ENCODE assay signal across 20 cellular contexts in the genomic region with DNA sequence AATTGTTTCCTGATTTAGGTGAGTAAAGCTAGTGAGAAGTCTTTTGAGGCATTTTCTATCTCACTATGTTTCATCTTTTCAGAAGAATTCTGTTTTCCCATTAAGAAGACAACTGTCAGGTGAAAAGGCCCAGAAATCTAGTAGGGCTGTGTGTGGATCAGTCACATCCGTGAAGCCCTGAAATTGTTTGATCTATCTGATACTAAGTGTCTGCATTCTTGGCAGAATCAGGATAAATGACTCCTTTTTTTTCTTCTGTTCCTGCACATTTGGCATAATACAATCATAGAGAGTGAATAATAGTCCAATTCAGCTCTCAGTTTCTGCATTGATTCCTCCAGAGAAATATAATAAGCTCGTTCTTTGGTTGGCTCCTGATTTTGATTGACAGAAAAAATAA.
"Had no signal": no experiment of that assay in that cellular context is flagged by ENCODE, and none has a peak within 500 bp of the region (broad histone marks: within the 10 kb centered on the region; RNA-seq: fewer than 3 reads in every experiment).

No MANE protein-coding gene starts in this region.

- H3K9me3 ChIP-seq: colonic mucosa, heart left ventricle, ovary, sigmoid colon, spleen, stomach, thyroid gland, uterus had no signal

- H3K36me3 ChIP-seq: cardiac muscle cell, colonic mucosa, ovary, spleen, thyroid gland, uterus had no signal

- H3K27me3 ChIP-seq: cardiac muscle cell, colonic mucosa, heart left ventricle, ovary, sigmoid colon, spleen, stomach, thyroid gland, uterus had no signal

- H3K4me3 ChIP-seq: cardiac muscle cell, colonic mucosa, heart left ventricle, ovary, sigmoid colon, SK-N-MC, spleen, stomach, thyroid gland, uterus had no signal

- DNase-seq: activated CD4-positive, alpha-beta T cell treated with anti-CD3 and anti-CD28 coated beads for 48 hours; activated CD8-positive, alpha-beta T cell treated with anti-CD3 and anti-CD28 coated beads for 36 hours; activated gamma-delta T cell treated with Interleukin-2 at 50 U/mL for 16 hours; activated naive CD8-positive, alpha-beta T cell treated with anti-CD3 and anti-CD28 coated beads, Interleukin-2, amount 10 ng/mL, durations not matched to agents 7 days and 5 days; activated T-cell treated with anti-CD3 and anti-CD28 coated beads, Interleukin-2, amount 50 U/mL, for 4 hours; colonic mucosa; effector CD8-positive, alpha-beta T cell; heart left ventricle; immature natural killer cell; mesendoderm; ovary; sigmoid colon; spleen; stomach; T-helper 1 cell; T1000; thyroid gland; uterus had no signal

- ATAC-seq: activated CD8-positive, alpha-beta T cell treated with anti-CD3 and anti-CD28 coated beads for 36 hours; activated T-cell treated with anti-CD3 and anti-CD28 coated beads, Interleukin-2, amount 50 U/mL, for 4 hours; heart left ventricle had no signal

- H3K4me1 ChIP-seq: colonic mucosa, spleen, uterus had no signal

- H3K27ac ChIP-seq: cardiac muscle cell, colonic mucosa, heart left ventricle, ovary, SK-N-MC, spleen, stomach, uterus had no signal
